Comparison of ENCODE assay signal across 24 cellular contexts in genomic region chr2:71607490-71607889, GRCh38.
A peak's percentile ranks its signal among the peaks of the same experiment; 100 is the strongest.
DNase-seq lines count a peak whose midpoint lies in the region; ATAC-seq, FAIRE-seq and TF ChIP-seq lines count a peak whose summit lies in the region.
"Had no signal": no experiment of that assay in that cellular context is flagged by ENCODE, and none has a peak within 500 bp of the region (broad histone marks: within the 10 kb centered on the region; RNA-seq: fewer than 3 reads in every experiment).

No MANE protein-coding gene starts in this region.

- peaks cover 36% of the 10 kb centered on the region for H3K27me3 Mint-ChIP-seq in activated naive CD4-positive, alpha-beta T cell treated with anti-CD3 and anti-CD28 coated beads, Interleukin-2, amount 10 ng/mL, durations not matched to agents 7 days and 5 days
- H3K27me3 Mint-ChIP-seq in activated CD8-positive, alpha-beta memory T cell treated with anti-CD3 and anti-CD28 coated beads, Interleukin-2, amount 10 ng/mL, durations not matched to agents 7 days and 5 days: no peaks in the 10 kb centered on the region

- H3K4me3 Mint-ChIP-seq in activated naive CD4-positive, alpha-beta T cell treated with anti-CD3 and anti-CD28 coated beads, Interleukin-2, amount 10 ng/mL, durations not matched to agents 7 days and 5 days: no peak overlapping the region
- H3K4me3 Mint-ChIP-seq in activated CD8-positive, alpha-beta memory T cell treated with anti-CD3 and anti-CD28 coated beads, Interleukin-2, amount 10 ng/mL, durations not matched to agents 7 days and 5 days: no peak overlapping the region
- H3K4me3 Mint-ChIP-seq: activated naive CD8-positive, alpha-beta T cell treated with anti-CD3 and anti-CD28 coated beads, Interleukin-2, amount 50 U/mL, for 24 hours; activated T-helper 1 cell treated with anti-CD3 and anti-CD28 coated beads, Interleukin-12 subunit alpha, Interleukin-12 subunit beta, Interleukin-2, Interleukin-4 antibody, amounts not matched to agents 30 ng/mL and 10 ng/mL and 1 ng/mL, durations not matched to agents 14 hours and 24 hours and 36 hours had no signal

- peaks cover 16% of the 10 kb centered on the region for H3K4me1 Mint-ChIP-seq in activated naive CD4-positive, alpha-beta T cell treated with anti-CD3 and anti-CD28 coated beads, Interleukin-2, amount 10 ng/mL, durations not matched to agents 7 days and 5 days
- peaks cover 26% of the 10 kb centered on the region for H3K4me1 Mint-ChIP-seq in activated CD8-positive, alpha-beta memory T cell treated with anti-CD3 and anti-CD28 coated beads, Interleukin-2, amount 10 ng/mL, durations not matched to agents 7 days and 5 days

- WGBS in spleen, 5 donors: 88 to 98% (median 90%) methylated on average over 6 of the region's 6 CpGs

- no peak overlapping the region for H3K27ac ChIP-seq in kidney (ENCODE audit: low read depth in 2 of 2, low read length in 2 of 2)
- no peak overlapping the region for H3K27ac ChIP-seq in spleen
- H3K27ac ChIP-seq: stomach had no signal

- H3K9ac ChIP-seq in kidney (ENCODE audit: low read length in 2 of 2): no peak overlapping the region

- H3K36me3 ChIP-seq in kidney (ENCODE audit: control insufficient read depth in 1 of 2, insufficient read depth in 2 of 2, low read length in 2 of 2) (no peaks in the 10 kb centered on the region), spleen (peaks cover 0 to 99% (median 6%) of the 10 kb centered on the region in 6 donors)

- no peak for FAIRE-seq in kidney (lab: Jason Lieb, UNC)
- FAIRE-seq: A204.1, TTC549 had no signal

- H3K9me3 ChIP-seq in kidney (ENCODE audit: control insufficient read depth in 1 of 2, low read length in 2 of 2): no peaks in the 10 kb centered on the region
- no peaks in the 10 kb centered on the region for H3K9me3 ChIP-seq in spleen
- H3K9me3 ChIP-seq: stomach had no signal

- no peaks in the 10 kb centered on the region for H3K9me3 Mint-ChIP-seq in activated naive CD4-positive, alpha-beta T cell treated with anti-CD3 and anti-CD28 coated beads, Interleukin-2, amount 10 ng/mL, durations not matched to agents 7 days and 5 days
- no peaks in the 10 kb centered on the region for H3K9me3 Mint-ChIP-seq in activated CD8-positive, alpha-beta memory T cell treated with anti-CD3 and anti-CD28 coated beads, Interleukin-2, amount 10 ng/mL, durations not matched to agents 7 days and 5 days (ENCODE audit: low read depth)
- H3K9me3 Mint-ChIP-seq: activated naive CD8-positive, alpha-beta T cell treated with anti-CD3 and anti-CD28 coated beads, Interleukin-2, amount 50 U/mL, for 24 hours; activated T-helper 1 cell treated with anti-CD3 and anti-CD28 coated beads, Interleukin-12 subunit alpha, Interleukin-12 subunit beta, Interleukin-2, Interleukin-4 antibody, amounts not matched to agents 30 ng/mL and 10 ng/mL and 1 ng/mL, durations not matched to agents 14 hours and 24 hours and 36 hours had no signal

- no peak for ATAC-seq in activated CD8-positive, alpha-beta memory T cell treated with anti-CD3 and anti-CD28 coated beads, Interleukin-2, amount 10 ng/mL, durations not matched to agents 7 days and 5 days
- ATAC-seq in GM21825 (IDR thresholded peaks at IDR 0.05; ENCODE audit: unreplicated experiment): no peak
- ATAC-seq: activated naive CD8-positive, alpha-beta T cell treated with anti-CD3 and anti-CD28 coated beads, Interleukin-2, amount 50 U/mL, for 24 hours had no signal

- DNase-seq in activated naive CD4-positive, alpha-beta T cell treated with anti-CD3 and anti-CD28 coated beads, Interleukin-2, amount 10 ng/mL, durations not matched to agents 7 days and 5 days: peak; percentile 14
- no peak for DNase-seq in activated naive CD4-positive, alpha-beta T cell treated with Interleukin-2 at 50 U/mL for 16 hours
- DNase-seq in activated CD8-positive, alpha-beta memory T cell treated with anti-CD3 and anti-CD28 coated beads, Interleukin-2, amount 10 ng/mL, durations not matched to agents 7 days and 5 days: peak; percentile 37
- DNase-seq in kidney (peak; percentile 32), spleen (peak; percentile 39), NAMALWA (ENCODE audit: low spot score) (no peak), NCI-H2107 (lab: John Stamatoyannopoulos, UW) (no peak)
- DNase-seq: activated CD4-positive, alpha-beta T cell treated with anti-CD3 and anti-CD28 coated beads for 4 hours; activated naive CD8-positive, alpha-beta T cell treated with anti-CD3 and anti-CD28 coated beads, Interleukin-2, amount 50 U/mL, for 24 hours; cortex of kidney; DMS79; Karpas-422; NCI-H1930; NCI-H345; NCI-H774; OCI-M1; SHP77 treated with DMSO at 0.1 percent for 48 hours; trophoblast cell had no signal

- TF ChIP-seq CTCF in kidney (IDR thresholded peaks at IDR 0.05; ENCODE audit: borderline replicate concordance, extremely low read depth, insufficient read depth): no peak
- no peak for TF ChIP-seq CTCF in spleen (IDR thresholded peaks at IDR 0.05 in 8 of 11, conservative IDR thresholded peaks at IDR 0.05 in 3 of 11)

- H3K4me3 ChIP-seq in kidney (ENCODE audit: low read length in 2 of 2) (no peak overlapping the region), spleen (no peak overlapping the region)
- H3K4me3 ChIP-seq: lung, stomach had no signal

- no peak for TF ChIP-seq POLR2A in spleen (IDR thresholded peaks at IDR 0.05)

- H3K4me1 ChIP-seq in kidney (ENCODE audit: control insufficient read depth in 1 of 2, insufficient read depth in 1 of 2, low read depth in 1 of 2, low read length in 2 of 2) (peaks cover 0 to 10% of the 10 kb centered on the region in 2 donors), spleen (peaks cover 2 to 46% (median 28%) of the 10 kb centered on the region in 6 donors)

- CTCF ChIA-PET in activated naive CD4-positive, alpha-beta T cell treated with anti-CD3 and anti-CD28 coated beads, Interleukin-2, amount 10 ng/mL, durations not matched to agents 7 days and 5 days (lab: Charles Lee): interaction anchor here (1.4 kb wide), 1 partner anchor 543 kb away, joined by 3 read pairs; no protein-coding TSS in a partner anchor
- CTCF ChIA-PET in activated CD8-positive, alpha-beta memory T cell treated with anti-CD3 and anti-CD28 coated beads, Interleukin-2, amount 10 ng/mL, durations not matched to agents 7 days and 5 days (lab: Charles Lee): no interaction called here

- intact Hi-C loops in kidney (cut with DNase I) (no loop called here), spleen (cut with DNase I; ENCODE audit: low total_unique reads) (no loop called here)

- H3K27ac Mint-ChIP-seq in activated naive CD4-positive, alpha-beta T cell treated with anti-CD3 and anti-CD28 coated beads, Interleukin-2, amount 10 ng/mL, durations not matched to agents 7 days and 5 days: no peak overlapping the region
- H3K27ac Mint-ChIP-seq in activated CD8-positive, alpha-beta memory T cell treated with anti-CD3 and anti-CD28 coated beads, Interleukin-2, amount 10 ng/mL, durations not matched to agents 7 days and 5 days: no peak overlapping the region
- H3K27ac Mint-ChIP-seq: activated naive CD8-positive, alpha-beta T cell treated with anti-CD3 and anti-CD28 coated beads, Interleukin-2, amount 50 U/mL, for 24 hours; activated T-helper 1 cell treated with anti-CD3 and anti-CD28 coated beads, Interleukin-12 subunit alpha, Interleukin-12 subunit beta, Interleukin-2, Interleukin-4 antibody, amounts not matched to agents 30 ng/mL and 10 ng/mL and 1 ng/mL, durations not matched to agents 14 hours and 24 hours and 36 hours had no signal

- H3K36me3 Mint-ChIP-seq in activated naive CD4-positive, alpha-beta T cell treated with anti-CD3 and anti-CD28 coated beads, Interleukin-2, amount 10 ng/mL, durations not matched to agents 7 days and 5 days: no peaks in the 10 kb centered on the region
- H3K36me3 Mint-ChIP-seq in activated CD8-positive, alpha-beta memory T cell treated with anti-CD3 and anti-CD28 coated beads, Interleukin-2, amount 10 ng/mL, durations not matched to agents 7 days and 5 days: no peaks in the 10 kb centered on the region

- peaks cover 0 to 10% (median 0%) of the 10 kb centered on the region in 7 donors for H3K27me3 ChIP-seq in spleen (replicated peaks in 1 of 7)
- H3K27me3 ChIP-seq: stomach had no signal

Comparison
In these comparisons a context has a peak if more than half of its experiments do, and no peak if none do; other contexts are left out.
1. DNase-seq: peak in activated naive CD4-positive, alpha-beta T cell treated with anti-CD3 and anti-CD28 coated beads, Interleukin-2, amount 10 ng/mL, durations not matched to agents 7 days and 5 days (single experiment), activated CD8-positive, alpha-beta memory T cell treated with anti-CD3 and anti-CD28 coated beads, Interleukin-2, amount 10 ng/mL, durations not matched to agents 7 days and 5 days (single experiment), kidney (single experiment) and spleen (single experiment); none in activated naive CD4-positive, alpha-beta T cell treated with Interleukin-2 at 50 U/mL for 16 hours (single experiment), NAMALWA (single experiment) and NCI-H2107 (single experiment).